In the genomic region with DNA sequence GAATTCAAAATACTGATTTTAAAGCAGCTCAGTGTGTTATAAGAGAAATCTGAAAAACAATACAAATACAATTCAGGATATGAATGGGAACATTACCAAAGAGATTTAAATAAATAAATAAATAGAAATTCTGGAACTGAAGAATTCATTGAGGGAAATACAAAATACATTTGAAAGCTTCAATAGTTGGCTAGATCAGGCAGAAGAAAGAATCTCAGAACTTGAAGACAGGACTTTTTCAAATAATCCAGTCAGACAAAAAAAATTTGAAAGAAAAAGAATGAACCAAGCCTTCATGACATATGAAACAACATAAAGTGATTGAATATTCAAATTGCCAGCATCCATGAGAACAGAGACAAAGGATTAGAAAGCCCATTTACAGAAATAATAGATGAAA, we compare ENCODE assay signal across 30 cellular contexts. TPM values are rescaled to one million over a fixed set of nuclear protein-coding genes. Genes with fewer than 3 reads are reported as not detected.
"Had no signal": no experiment of that assay in that cellular context is flagged by ENCODE, and none has a peak within 500 bp of the region (broad histone marks: within the 10 kb centered on the region; RNA-seq: fewer than 3 reads in every experiment).

No MANE protein-coding gene starts in this region.

- ATAC-seq: left colon; left lung; lower lobe of right lung; naive thymus-derived CD8-positive, alpha-beta T cell; pancreas; right cardiac atrium; stimulated activated memory B cell treated with anti-CD40 and anti-IgM and Interleukin-4, amounts not matched to agents 10 μg/mL and 1 μg/mL and 100 μg/mL, for 72 hours; stimulated activated naive CD8-positive, alpha-beta T cell treated with anti-CD3 and anti-CD28 coated beads, Interleukin-15, amount 100 ng/mL, for 72 hours had no signal

- DNase-seq: hippocampal formation; left colon; left lung; lower lobe of right lung; mammary epithelial cell; mesenchymal stem cell; naive thymus-derived CD8-positive, alpha-beta T cell; nucleus accumbens; pancreas; retina; right cardiac atrium; sigmoid colon; small intestine; spleen; stimulated activated CD4-positive, alpha-beta T cell treated with anti-CD3 and anti-CD28 coated beads, Interleukin-2, amount 100 ng/mL, for 48 hours; stimulated activated CD4-positive, alpha-beta T cell treated with anti-CD3 and anti-CD28 coated beads, Interleukin-4, amount 100 ng/mL, for 4 hours; stimulated activated CD8-positive, alpha-beta memory T cell treated with anti-CD3 and anti-CD28 coated beads, Interleukin-4, amount 100 ng/mL, for 48 hours; stimulated activated naive CD4-positive, alpha-beta T cell treated with Interleukin-2 at 50 U/mL for 16 hours; stimulated activated naive CD8-positive, alpha-beta T cell treated with anti-CD3 and anti-CD28 coated beads, Interleukin-15, amount 100 ng/mL, for 72 hours; substantia nigra; uterus had no signal

- H3K27ac ChIP-seq: left lung, lower lobe of right lung, pancreas, prostate gland, sigmoid colon, spleen, tibial nerve, uterus had no signal

- H3K36me3 ChIP-seq: left lung, lower lobe of right lung, pancreas, prostate gland, sigmoid colon, spleen, tibial nerve, uterus had no signal

- H3K9me3 ChIP-seq: lower lobe of right lung, pancreas, prostate gland, uterus had no signal

- H3K4me3 ChIP-seq: left lung, lower lobe of right lung, pancreas, prostate gland, sigmoid colon, spleen, tibial nerve, uterus had no signal

- H3K27me3 ChIP-seq: left lung, pancreas, sigmoid colon, spleen, tibial nerve, uterus had no signal

- H3K4me1 ChIP-seq: left lung, lower lobe of right lung, pancreas, prostate gland, sigmoid colon, spleen, tibial nerve, uterus had no signal

- FAIRE-seq: keratinocyte, pancreas, small intestine had no signal

RNA-seq across cellular contexts. Expression of a gene that starts 59.6 kb away (rescaled TPM):
- total RNA-seq: left colon; left lung; liver; lower lobe of right lung; mammary epithelial cell; mucosa of gallbladder; naive thymus-derived CD8-positive, alpha-beta T cell; osteoblast; pancreas; prostate gland; right cardiac atrium; sigmoid colon; spleen; temporal lobe; tibial nerve; ureter; uterus had no signal
- polyA plus RNA-seq: keratinocyte; liver; mammary epithelial cell; naive thymus-derived CD8-positive, alpha-beta T cell; pancreas; right cardiac atrium; sigmoid colon; spleen had no signal
